8 cellular contexts compared by ENCODE assay signal in genomic region chr16:29807426-29808218, GRCh38. TPM values are rescaled to one million over a fixed set of nuclear protein-coding genes. Genes with fewer than 3 reads are reported as not detected.
DNase-seq lines count a peak whose midpoint lies in the region; ATAC-seq, FAIRE-seq and TF ChIP-seq lines count a peak whose summit lies in the region.

No MANE protein-coding gene starts in this region.

- WGBS in psoas muscle, 3 donors: 10 to 14% (median 13%) methylated on average over 58 to 69 of the region's 69 CpGs

- no peaks in the 10 kb centered on the region for H3K9me3 ChIP-seq in right atrium auricular region
- no peaks in the 10 kb centered on the region for H3K9me3 ChIP-seq in psoas muscle

- H3K36me3 ChIP-seq in right atrium auricular region (peaks cover 14% of the 10 kb centered on the region), psoas muscle (ENCODE audit: insufficient read depth in 1 of 2, low read depth in 1 of 2) (peaks cover 0 to 19% of the 10 kb centered on the region in 2 donors)

- H3K27ac ChIP-seq in right atrium auricular region: peak overlapping the region; percentile 94 to 96
- H3K27ac ChIP-seq in psoas muscle: peak overlapping the region; percentile 89

- DNase-seq in AG20443 (ENCODE audit: low spot score) (peak; percentile 72), GM19238 (ENCODE audit: insufficient read length, low spot score) (peak; percentile 74), NCI-H146 treated with DMSO at 0.1 percent for 48 hours (lab: John Stamatoyannopoulos, UW; ENCODE audit: unreplicated experiment) (peak; percentile 88), T-helper 2 cell (peak; percentile 63 to 97 (median 83)), anterior cingulate cortex (lab: John Stamatoyannopoulos, UW) (peak in 56 of 58 donors; percentile 58 to 95 (median 83)), right atrium auricular region (ENCODE audit: low spot score) (peak; percentile 91), psoas muscle (peak; percentile 86 to 94), urothelium cell line (ENCODE audit: low spot score) (no peak)

- FAIRE-seq in urothelium cell line (lab: Jason Lieb, UNC): peak; percentile 73

- ATAC-seq in psoas muscle: peak; percentile 11 to 44 (median 26)

- H3K27me3 ChIP-seq in right atrium auricular region (no peaks in the 10 kb centered on the region), psoas muscle (ENCODE audit: insufficient read depth in 3 of 3, low read length in 2 of 3) (no peaks in the 10 kb centered on the region)

- intact Hi-C loops in psoas muscle (cut with DNase I): loop anchor here in 1 of 2 donors (1.0 to 5.0 kb wide), 2 partner anchors 41 to 210 kb away; no protein-coding TSS in a partner anchor

- peak overlapping the region; percentile 57 to 69 for H3K4me3 ChIP-seq in right atrium auricular region
- H3K4me3 ChIP-seq in psoas muscle: peak overlapping the region; percentile 71

- TF ChIP-seq CTCF in right atrium auricular region (IDR thresholded peaks at IDR 0.05) (peak in 1 of 2 donors; percentile 62), psoas muscle (IDR thresholded peaks at IDR 0.05) (peak; percentile 32)

- H3K4me1 ChIP-seq in right atrium auricular region (peaks cover 0 to 68% of the 10 kb centered on the region in 2 donors), psoas muscle (peaks cover 53% of the 10 kb centered on the region)

RNA-seq across cellular contexts. Expression of gene MAZ, which starts 1.3 kb away (rescaled TPM):
- total RNA-seq in right atrium auricular region (10 to 100 TPM; 33.0 to 86.6 TPM), psoas muscle (100 to 1,000 TPM; 112 to 161 (median 125) TPM)
- polyA plus RNA-seq in psoas muscle: 100 to 1,000 TPM in 2 of 3 donors, 10 to 100 TPM in 1; 94.9 to 193 (median 131) TPM

RNA-seq across cellular contexts. Expression of gene PRRT2, which starts 4.4 kb away (rescaled TPM):
- total RNA-seq in right atrium auricular region (under 1 TPM; 0.51 to 0.52 TPM), psoas muscle (1 to 10 TPM in 1 of 4 donors, under 1 TPM in 3; 0.22 to 1.8 (median 0.75) TPM)
- under 1 TPM; 0.17 to 0.44 (median 0.18) TPM for polyA plus RNA-seq in psoas muscle

RNA-seq across cellular contexts. Expression of gene PAGR1, which starts 8.3 kb away (rescaled TPM):
- total RNA-seq in right atrium auricular region (10 to 100 TPM; 23.5 to 27.3 TPM), psoas muscle (10 to 100 TPM in 3 of 4 donors, 1 to 10 TPM in 1; 9.4 to 14.2 (median 11.0) TPM)
- 10 to 100 TPM; 19.8 to 36.8 (median 35.5) TPM for polyA plus RNA-seq in psoas muscle

RNA-seq across cellular contexts. Expression of gene MVP, which starts 12.6 kb away (rescaled TPM):
- 10 to 100 TPM; 44.4 to 77.9 TPM for total RNA-seq in right atrium auricular region
- total RNA-seq in psoas muscle: 10 to 100 TPM; 27.9 to 75.9 (median 51.6) TPM
- polyA plus RNA-seq in psoas muscle: 10 to 100 TPM; 17.6 to 34.3 (median 34.1) TPM

RNA-seq across cellular contexts. Expression of gene KIF22, which starts 17.1 kb away (rescaled TPM):
- total RNA-seq in right atrium auricular region: 10 to 100 TPM; 10.1 to 17.1 TPM
- 10 to 100 TPM; 12.6 to 23.8 (median 14.3) TPM for total RNA-seq in psoas muscle
- 10 to 100 TPM; 13.4 to 15.5 (median 15.5) TPM for polyA plus RNA-seq in psoas muscle
